In the genomic region with DNA sequence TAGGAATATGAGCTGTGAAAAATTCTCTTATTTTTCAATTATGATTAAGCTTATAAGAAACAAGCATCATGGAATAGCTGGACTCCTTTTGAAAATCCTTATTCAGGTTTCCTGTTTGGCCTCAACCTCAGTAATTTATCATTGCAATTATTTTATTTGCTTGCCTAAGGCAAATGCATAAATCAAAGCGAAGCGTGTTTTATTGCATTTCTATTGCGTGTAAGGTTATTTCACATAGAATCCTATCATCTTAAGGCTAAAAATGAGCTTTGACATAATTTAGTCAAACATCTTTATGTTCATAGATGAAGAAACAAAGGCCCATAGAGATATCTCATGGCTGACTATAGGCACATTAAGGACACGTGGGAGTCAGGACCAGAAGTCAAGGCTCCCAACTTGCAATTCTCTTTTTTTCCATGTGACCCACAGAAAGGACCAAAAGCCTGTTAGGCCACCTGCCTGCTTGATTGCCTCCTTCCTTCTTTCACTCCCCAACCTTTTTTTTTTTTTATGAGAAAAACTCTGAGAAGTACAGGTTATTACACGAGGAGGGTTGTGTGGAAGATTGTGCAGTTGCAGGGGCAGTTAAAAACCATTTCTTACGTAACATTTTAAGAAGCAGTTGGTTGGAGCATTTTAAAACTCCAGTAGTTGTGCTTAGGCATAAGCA, we compare ENCODE assay signal across 20 cellular contexts.
"Had no signal": no experiment of that assay in that cellular context is flagged by ENCODE, and none has a peak within 500 bp of the region (broad histone marks: within the 10 kb centered on the region; RNA-seq: fewer than 3 reads in every experiment).

No MANE protein-coding gene starts in this region.

- H3K27ac Mint-ChIP-seq: natural killer cell; stimulated activated naive B cell treated with anti-CD40 and anti-IgM and Interleukin-4, amounts not matched to agents 10 μg/mL and 1 μg/mL and 100 μg/mL, for 72 hours; stimulated activated naive CD8-positive, alpha-beta T cell treated with anti-CD3 and anti-CD28 coated beads, Interleukin-15, Interleukin-2, amounts not matched to agents 100 ng/mL and 50 ng/mL, for 24 hours had no signal

- H3K4me1 ChIP-seq: gastrocnemius medialis, lower lobe of right lung, psoas muscle, upper lobe of left lung had no signal

- H3K4me1 Mint-ChIP-seq: natural killer cell; stimulated activated naive B cell treated with anti-CD40 and anti-IgM and Interleukin-4, amounts not matched to agents 10 μg/mL and 1 μg/mL and 100 μg/mL, for 72 hours had no signal

- H3K27me3 Mint-ChIP-seq: stimulated activated naive B cell treated with anti-CD40 and anti-IgM and Interleukin-4, amounts not matched to agents 10 μg/mL and 1 μg/mL and 100 μg/mL, for 72 hours; stimulated activated naive CD8-positive, alpha-beta T cell treated with anti-CD3 and anti-CD28 coated beads, Interleukin-15, Interleukin-2, amounts not matched to agents 100 ng/mL and 50 ng/mL, for 24 hours had no signal

- ATAC-seq: gastrocnemius medialis; left ventricle myocardium superior; lower lobe of right lung; natural killer cell; psoas muscle; right cardiac atrium; stimulated activated naive B cell treated with anti-CD40 and anti-IgM and Interleukin-4, amounts not matched to agents 10 μg/mL and 1 μg/mL and 100 μg/mL, for 72 hours had no signal

- H3K36me3 ChIP-seq: gastrocnemius medialis, lower lobe of right lung, ovary, thoracic aorta, tibial nerve, upper lobe of left lung had no signal

- H3K4me3 ChIP-seq: dorsolateral prefrontal cortex, gastrocnemius medialis, lower lobe of right lung, ovary, psoas muscle, skin epidermis, thoracic aorta, tibial nerve, upper lobe of left lung had no signal

- H3K27me3 ChIP-seq: dorsolateral prefrontal cortex, gastrocnemius medialis, ovary, tibial nerve, upper lobe of left lung had no signal

- DNase-seq: dorsolateral prefrontal cortex; effector CD4-positive, alpha-beta T cell; gastrocnemius medialis; head of caudate nucleus; left ventricle myocardium superior; lower lobe of right lung; natural killer cell; occipital lobe; ovary; posterior cingulate gyrus; psoas muscle; right cardiac atrium; stimulated activated CD4-positive, alpha-beta T cell treated with anti-CD3 and anti-CD28 coated beads, Interleukin-15, amount 100 ng/mL, for 24 hours; stimulated activated CD4-positive, alpha-beta T cell treated with anti-CD3 and anti-CD28 coated beads, Interleukin-2, amount 100 ng/mL, for 48 hours; stimulated activated naive B cell treated with anti-CD40 and anti-IgM and Interleukin-4, amounts not matched to agents 10 μg/mL and 1 μg/mL and 100 μg/mL, for 72 hours; upper lobe of left lung had no signal

- H3K9me3 ChIP-seq: gastrocnemius medialis, lower lobe of right lung, ovary, psoas muscle, thoracic aorta, tibial nerve, upper lobe of left lung had no signal

- H3K4me3 Mint-ChIP-seq: natural killer cell; stimulated activated naive B cell treated with anti-CD40 and anti-IgM and Interleukin-4, amounts not matched to agents 10 μg/mL and 1 μg/mL and 100 μg/mL, for 72 hours; stimulated activated naive CD8-positive, alpha-beta T cell treated with anti-CD3 and anti-CD28 coated beads, Interleukin-15, Interleukin-2, amounts not matched to agents 100 ng/mL and 50 ng/mL, for 24 hours had no signal

- H3K36me3 Mint-ChIP-seq: natural killer cell had no signal

- H3K27ac ChIP-seq: gastrocnemius medialis, lower lobe of right lung, ovary, psoas muscle, thoracic aorta, tibial nerve, upper lobe of left lung had no signal

- H3K9me3 Mint-ChIP-seq: natural killer cell; stimulated activated naive B cell treated with anti-CD40 and anti-IgM and Interleukin-4, amounts not matched to agents 10 μg/mL and 1 μg/mL and 100 μg/mL, for 72 hours had no signal
